10 cellular contexts compared by ENCODE assay signal in the genomic region with DNA sequence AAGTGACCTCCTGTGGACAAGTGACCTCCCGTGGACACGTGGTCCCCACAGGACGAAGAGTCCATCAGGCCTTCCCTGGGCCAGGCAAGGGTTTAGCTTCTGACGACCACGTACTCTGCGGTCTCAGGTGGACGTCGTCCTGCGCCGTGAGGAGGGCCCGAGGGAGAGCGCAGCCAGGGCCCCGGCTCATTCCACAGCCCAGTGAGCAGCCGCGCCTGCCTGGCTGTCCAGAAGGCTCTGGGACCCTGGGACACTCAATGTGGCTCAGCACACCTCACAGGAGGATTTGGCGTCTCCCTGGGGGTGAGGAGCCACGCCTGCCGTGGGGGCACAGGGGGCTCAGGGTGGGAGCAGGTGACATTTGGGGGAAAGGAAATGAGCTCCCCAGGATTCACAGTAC.
"Had no signal": no experiment of that assay in that cellular context is flagged by ENCODE, and none has a peak within 500 bp of the region (broad histone marks: within the 10 kb centered on the region; RNA-seq: fewer than 3 reads in every experiment).

No MANE protein-coding gene starts in this region.

- H3K4me3 ChIP-seq: GM23338, HAP-1 had no signal

- H3K9ac ChIP-seq: KMS-11 had no signal

- H3K27ac ChIP-seq: HL-60, KMS-11 had no signal

- H3K4me3 Mint-ChIP-seq: GM23338, HFFc6, IgD-negative memory B cell had no signal

- H3K36me3 Mint-ChIP-seq: IgD-negative memory B cell had no signal

- H3K9me3 Mint-ChIP-seq: HFFc6, IgD-negative memory B cell had no signal

- H3K9me3 ChIP-seq: HAP-1 had no signal

- FAIRE-seq: HepG2 had no signal

- ATAC-seq: GM23338, HCT116, HepG2 had no signal

- DNase-seq: H7, HFFc6, KBM-7 had no signal

- H3K27ac Mint-ChIP-seq: GM23338, HFFc6, IgD-negative memory B cell had no signal

- H3K4me1 Mint-ChIP-seq: IgD-negative memory B cell had no signal

- H3K36me3 ChIP-seq: HAP-1 had no signal
